Comparison of ENCODE assay signal across 9 cellular contexts in the genomic region with DNA sequence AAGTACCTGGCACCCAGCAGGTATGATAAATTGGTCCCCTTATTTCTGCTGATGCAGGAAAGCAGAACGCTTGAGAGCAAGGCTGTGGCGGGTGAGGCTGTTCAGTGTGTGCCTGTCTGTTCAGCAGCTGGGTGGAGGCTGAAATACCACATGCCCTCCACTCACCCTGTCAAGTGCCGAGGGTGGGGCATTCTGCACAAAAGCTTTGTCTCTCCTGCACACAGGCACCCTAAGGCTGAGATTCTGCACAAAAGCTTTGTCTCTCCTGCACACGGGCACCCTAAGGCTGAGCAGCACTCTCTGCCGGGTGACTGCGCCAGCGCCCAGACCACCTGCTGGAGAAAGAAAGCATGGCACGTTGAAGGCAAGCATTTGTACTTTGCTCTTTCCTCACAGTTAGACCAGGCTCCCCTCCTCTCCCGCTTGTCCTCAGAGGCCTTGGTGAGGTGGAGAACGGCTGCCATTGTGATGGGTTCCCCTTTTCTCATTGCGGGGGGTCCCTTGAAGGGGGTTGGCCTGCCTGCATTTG.
DNase-seq lines count a peak whose midpoint lies in the region; ATAC-seq, FAIRE-seq and TF ChIP-seq lines count a peak whose summit lies in the region.
"Had no signal": no experiment of that assay in that cellular context is flagged by ENCODE, and none has a peak within 500 bp of the region (broad histone marks: within the 10 kb centered on the region; RNA-seq: fewer than 3 reads in every experiment).

No MANE protein-coding gene starts in this region.

- peak; percentile 37 for TF ChIP-seq CTCF in D721Med (IDR thresholded peaks at IDR 0.05; ENCODE audit: insufficient read depth, missing control alignments)
- peak; percentile 13 to 25 (median 20) for TF ChIP-seq CTCF in nephron (IDR thresholded peaks at IDR 0.05; ENCODE audit: unreplicated experiment in 3 of 3)
- no peak for TF ChIP-seq CTCF in pancreas (IDR thresholded peaks at IDR 0.05)

- no peak overlapping the region for H3K27ac ChIP-seq in pancreas

- no peak for DNase-seq in D721Med (ENCODE audit: insufficient read length, low spot score)
- DNase-seq in activated naive CD4-positive, alpha-beta T cell treated with anti-CD3 and anti-CD28 coated beads, Interleukin-2, amount 50 U/mL, for 72 hours (ENCODE audit: low spot score in 2 of 2), result peak in 1 of 2 donors; percentile 67
- no peak for DNase-seq in GOT3 (lab: John Stamatoyannopoulos, UW)
- no peak for DNase-seq in SHP77 treated with DMSO at 0.1 percent for 48 hours (lab: John Stamatoyannopoulos, UW)
- no peak for DNase-seq in pancreas
- no peak for DNase-seq in NCI-H2107 treated with DMSO at 0.1 percent for 48 hours (lab: John Stamatoyannopoulos, UW; ENCODE audit: unreplicated experiment)

- peaks cover 0 to 7% of the 10 kb centered on the region in 2 donors for H3K36me3 Mint-ChIP-seq in activated naive CD4-positive, alpha-beta T cell treated with anti-CD3 and anti-CD28 coated beads, Interleukin-2, amount 50 U/mL, for 72 hours
- H3K36me3 Mint-ChIP-seq in nephron (ENCODE audit: low read depth), result no peaks in the 10 kb centered on the region

- no peaks in the 10 kb centered on the region for H3K27me3 ChIP-seq in pancreas

- H3K27ac Mint-ChIP-seq in activated naive CD4-positive, alpha-beta T cell treated with anti-CD3 and anti-CD28 coated beads, Interleukin-2, amount 50 U/mL, for 72 hours, result no peak overlapping the region
- H3K27ac Mint-ChIP-seq in nephron, result peak overlapping the region in 2 of 3 experiments; percentile 38 to 44

- H3K4me3 ChIP-seq in pancreas, result no peak overlapping the region

- no peaks in the 10 kb centered on the region for H3K4me1 ChIP-seq in pancreas

- peak overlapping the region; percentile 15 to 30 (median 29) for H3K4me3 Mint-ChIP-seq in nephron

- H3K9me3 ChIP-seq in pancreas, result no peaks in the 10 kb centered on the region

- H3K27me3 Mint-ChIP-seq in nephron (ENCODE audit: low read depth), result peaks cover 19% of the 10 kb centered on the region

- FAIRE-seq in D721Med (lab: Jason Lieb, UNC), result no peak
- no peak for FAIRE-seq in pancreas (lab: Jason Lieb, UNC)
- FAIRE-seq: TTC549 had no signal

- H3K9me3 Mint-ChIP-seq in activated naive CD4-positive, alpha-beta T cell treated with anti-CD3 and anti-CD28 coated beads, Interleukin-2, amount 50 U/mL, for 72 hours, result peaks cover 0 to 4% of the 10 kb centered on the region in 2 donors
- H3K9me3 Mint-ChIP-seq in nephron, result no peaks in the 10 kb centered on the region

- intact Hi-C loops in pancreas (cut with DNase I), result no loop called here

- H3K4me1 Mint-ChIP-seq in nephron, result peaks cover 13% of the 10 kb centered on the region

- ATAC-seq in HG03442 (IDR thresholded peaks at IDR 0.05; ENCODE audit: unreplicated experiment) (peak; percentile 61), pancreas (no peak)
- peak; percentile 48 to 77 for ATAC-seq in activated naive CD4-positive, alpha-beta T cell treated with anti-CD3 and anti-CD28 coated beads, Interleukin-2, amount 50 U/mL, for 72 hours

- H3K36me3 ChIP-seq in pancreas, result no peaks in the 10 kb centered on the region

- 43 to 50% methylated on average over 11 of the region's 11 CpGs for WGBS in pancreas, 2 donors

Comparison
In these comparisons a context has a peak if more than half of its experiments do, and no peak if none do; other contexts are left out.
1. CTCF ChIP-seq: peak in D721Med (single experiment) and nephron (3 of 3); none in pancreas (0 of 4).
2. ATAC-seq: peak in HG03442 (single experiment) and activated naive CD4-positive, alpha-beta T cell treated with anti-CD3 and anti-CD28 coated beads, Interleukin-2, amount 50 U/mL, for 72 hours (2 of 2); none in pancreas (0 of 4).
3. H3K27ac Mint-ChIP-seq: peak in nephron (2 of 3); none in activated naive CD4-positive, alpha-beta T cell treated with anti-CD3 and anti-CD28 coated beads, Interleukin-2, amount 50 U/mL, for 72 hours (0 of 2).